Comparison of ENCODE assay signal across 11 cellular contexts in genomic region chr4:2363056-2363719, GRCh38. TPM values are rescaled to one million over a fixed set of nuclear protein-coding genes. Genes with fewer than 3 reads are reported as not detected.
DNase-seq lines count a peak whose midpoint lies in the region; ATAC-seq and TF ChIP-seq lines count a peak whose summit lies in the region.
"Had no signal": no experiment of that assay in that cellular context is flagged by ENCODE, and none has a peak within 500 bp of the region (broad histone marks: within the 10 kb centered on the region; RNA-seq: fewer than 3 reads in every experiment).

No MANE protein-coding gene starts in this region.

- intact Hi-C loops in left ventricle myocardium inferior (cut with micrococcal nuclease) = no loop called here

- CTCF ChIA-PET in RWPE1 (lab: Yijun Ruan, JAX) = no interaction called here

- H3K4me1 ChIP-seq in left ventricle myocardium inferior = peaks cover 42% of the 10 kb centered on the region

- no peaks in the 10 kb centered on the region for H3K9me3 ChIP-seq in left ventricle myocardium inferior (replicated peaks)

- no peak for ATAC-seq in HG03196 (IDR thresholded peaks at IDR 0.05; ENCODE audit: unreplicated experiment)

- H3K4me3 ChIP-seq in left ventricle myocardium inferior = no peak overlapping the region

- H3K27me3 ChIP-seq in left ventricle myocardium inferior (ENCODE audit: low read depth) = no peaks in the 10 kb centered on the region

- no peak for TF ChIP-seq CTCF in RWPE1 (conservative IDR thresholded peaks at IDR 0.05; ENCODE audit: low read depth)
- TF ChIP-seq CTCF in left ventricle myocardium inferior (IDR thresholded peaks at IDR 0.05; ENCODE audit: borderline replicate concordance) = no peak

- H3K27ac ChIP-seq in RWPE1 (peak overlapping the region; percentile 56; the same call in 1 of the 2 replicates), left ventricle myocardium inferior (replicated peaks) (peak overlapping the region; percentile 9)

- POLR2A ChIA-PET in RWPE1 (lab: Yijun Ruan, JAX; ENCODE audit: low non-redundant PET) = no interaction called here

- DNase-seq in GM04504 (ENCODE audit: low read depth) (peak; percentile 17), RWPE1 (ENCODE audit: low spot score) (no peak), left ventricle myocardium inferior (no peak), retina (peak; percentile 47), dedifferentiated amniotic fluid mesenchymal stem cell (ENCODE audit: extremely low spot score) (no peak), HCEC 1CT (no peak)
- DNase-seq: activated B cell treated with CpG ODN at 0.5 μM for 24 hours, NCI-H1436 treated with DMSO at 0.1 percent for 48 hours, occipital lobe had no signal

- H3K36me3 ChIP-seq in left ventricle myocardium inferior = no peaks in the 10 kb centered on the region

RNA-seq across cellular contexts. Expression of gene ZFYVE28, which starts 55.3 kb away (rescaled TPM):
- 5.6 TPM for total RNA-seq in left ventricle myocardium inferior

RNA-seq across cellular contexts. Expression of gene CFAP99, which starts 55.6 kb away (rescaled TPM):
- not detected for total RNA-seq in left ventricle myocardium inferior
- total RNA-seq: activated B cell treated with CpG ODN at 0.5 μM for 24 hours, Daoy, occipital lobe had no signal

Comparison
In these comparisons a context has a peak if more than half of its experiments do, and no peak if none do; other contexts are left out.
1. DNase-seq: peak in GM04504 (single experiment) and retina (single experiment); none in RWPE1 (single experiment), left ventricle myocardium inferior (single experiment), dedifferentiated amniotic fluid mesenchymal stem cell (single experiment) and HCEC 1CT (single experiment).